Comparison of ENCODE assay signal across 8 cellular contexts in genomic region chr9:81737871-81738507, GRCh38. TPM values are rescaled to one million over a fixed set of nuclear protein-coding genes. Genes with fewer than 3 reads are reported as not detected.
DNase-seq lines count a peak whose midpoint lies in the region; ATAC-seq, FAIRE-seq and TF ChIP-seq lines count a peak whose summit lies in the region.

No MANE protein-coding gene starts in this region.

- intact Hi-C loops in endothelial cell of umbilical vein (cut with micrococcal nuclease): no loop called here

- CTCF ChIA-PET in endothelial cell of umbilical vein (lab: Charles Lee): no interaction called here

- peaks cover 3% of the 10 kb centered on the region for H3K4me1 ChIP-seq in endothelial cell of umbilical vein (ENCODE audit: control insufficient read depth, extremely low read depth, insufficient read depth, low read length)

- H3K27me3 ChIP-seq in MG63 (no peaks in the 10 kb centered on the region), endothelial cell of umbilical vein (ENCODE audit: control insufficient read depth in 2 of 2, insufficient read depth in 2 of 2, low read length in 2 of 2) (no peaks in the 10 kb centered on the region)

- TF ChIP-seq CTCF in endothelial cell of umbilical vein (IDR thresholded peaks at IDR 0.05; ENCODE audit: extremely low read depth in 1 of 2, insufficient read depth in 1 of 2, low read depth in 1 of 2, low read length in 2 of 2) (no peak), retinal pigment epithelial cell (conservative IDR thresholded peaks at IDR 0.05; ENCODE audit: low read depth, low read length) (no peak)

- ATAC-seq in GM18858 (IDR thresholded peaks at IDR 0.05; ENCODE audit: unreplicated experiment): peak; percentile 48

- no peaks in the 10 kb centered on the region for H3K79me2 ChIP-seq in endothelial cell of umbilical vein (ENCODE audit: control insufficient read depth, insufficient read depth, low read length)

- no peak overlapping the region for H3K27ac ChIP-seq in endothelial cell of umbilical vein (ENCODE audit: insufficient read depth, low read depth, low read length)

- H3K4me2 ChIP-seq in endothelial cell of umbilical vein (ENCODE audit: insufficient read depth, low read length): no peak overlapping the region

- H3K9ac ChIP-seq in endothelial cell of umbilical vein (replicated peaks; ENCODE audit: extremely low read depth, insufficient read depth, low read length): no peak overlapping the region

- peak overlapping the region; percentile 23 for H2AFZ ChIP-seq in endothelial cell of umbilical vein (ENCODE audit: low read depth, low read length)

- TF ChIP-seq POLR2A in endothelial cell of umbilical vein (IDR thresholded peaks at IDR 0.05; ENCODE audit: low read depth, low read length): no peak

- dilution Hi-C loops in endothelial cell of umbilical vein (cut with MboI; ENCODE audit: extremely low pct_ligation_motif_present, low sequenced_read_pairs): no loop called here

- no peaks in the 10 kb centered on the region for H3K9me1 ChIP-seq in endothelial cell of umbilical vein (replicated peaks; ENCODE audit: control insufficient read depth, extremely low read depth, insufficient read depth, low read length)

- H3K36me3 ChIP-seq in MG63: no peaks in the 10 kb centered on the region
- H3K36me3 ChIP-seq in endothelial cell of umbilical vein (ENCODE audit: control insufficient read depth in 2 of 2, extremely low read depth in 1 of 2, insufficient read depth in 2 of 2, low read length in 2 of 2): no peaks in the 10 kb centered on the region

- no peaks in the 10 kb centered on the region for H4K20me1 ChIP-seq in endothelial cell of umbilical vein (replicated peaks; ENCODE audit: control insufficient read depth, extremely low read depth, insufficient read depth, low read length)

- peak; percentile 57 for FAIRE-seq in endothelial cell of umbilical vein (lab: Jason Lieb, UNC)

- peak; percentile 77 for DNase-seq in MG63
- DNase-seq in endothelial cell of umbilical vein (ENCODE audit: low read depth, low spot score): no peak
- peak; percentile 48 for DNase-seq in retinal pigment epithelial cell (ENCODE audit: low read depth)
- no peak for DNase-seq in NCI-H1105 (lab: John Stamatoyannopoulos, UW)
- DNase-seq in cerebellum (ENCODE audit: low spot score): no peak
- no peak for DNase-seq in superior temporal gyrus (ENCODE audit: extremely low spot score)
- DNase-seq in T-helper 9 cell: no peak

- H3K9me3 ChIP-seq in MG63: no peaks in the 10 kb centered on the region
- H3K9me3 ChIP-seq in endothelial cell of umbilical vein (replicated peaks; ENCODE audit: control insufficient read depth, insufficient read depth, low read length): no peaks in the 10 kb centered on the region

- POLR2A ChIA-PET in endothelial cell of umbilical vein (lab: Charles Lee): no interaction called here

- BruUV-seq in endothelial cell of umbilical vein (replicated peaks; lab: Mats Ljungman, UMichigan): no TSS peak

- H3K4me3 ChIP-seq in MG63 (no peak overlapping the region), endothelial cell of umbilical vein (replicated peaks in 1 of 3; ENCODE audit: insufficient read depth in 1 of 3, low read depth in 1 of 3, low read length in 3 of 3) (no peak overlapping the region), retinal pigment epithelial cell (ENCODE audit: low read length) (no peak overlapping the region)

TF ChIP-seq in endothelial cell of umbilical vein, 7 proteins besides CTCF, POLR2A, EP300 and RAD21:
- TF ChIP-seq FOS (IDR thresholded peaks at IDR 0.05; ENCODE audit: borderline replicate concordance, insufficient read depth, low read length) (no peak), MAX (IDR thresholded peaks at IDR 0.05; ENCODE audit: insufficient read depth, insufficient read length) (no peak), GATA2 (IDR thresholded peaks at IDR 0.05; ENCODE audit: insufficient read depth, insufficient read length, low read depth, low read length) (no peak), POLR2AphosphoS5 (IDR thresholded peaks at IDR 0.05; ENCODE audit: insufficient read depth, low read depth, low read length) (no peak), EZH2 (IDR thresholded peaks at IDR 0.05; ENCODE audit: borderline replicate concordance, low read depth, low read length, severe bottlenecking) (no peak), JUN (IDR thresholded peaks at IDR 0.05; ENCODE audit: borderline replicate concordance, insufficient read depth, insufficient read length, low read depth) (no peak), MYC (IDR thresholded peaks at IDR 0.05; ENCODE audit: low read depth, low read length) (no peak)

RNA-seq across cellular contexts. Expression of gene TLE1, which starts 48.6 kb away (rescaled TPM):
- total RNA-seq in MG63 (2014; rRNA removed; shearing (Covaris generic); ENCODE audit: low replicate concordance): 4.3 and 6.1 TPM in 2 replicates
- 58.2 and 60.8 TPM in 2 replicates for total RNA-seq in endothelial cell of umbilical vein
- polyA plus RNA-seq in endothelial cell of umbilical vein: 54.6 and 55.0 TPM in 2 replicates
- polyA plus RNA-seq in endothelial cell of umbilical vein (2011; cell fraction: cytosol; rRNA removed): 50.4 and 55.6 TPM in 2 replicates
- polyA plus RNA-seq in endothelial cell of umbilical vein (2011; cell fraction: nucleus; rRNA removed): 67.2 and 67.7 TPM in 2 replicates
- polyA plus RNA-seq in endothelial cell of umbilical vein (2012): 46.0 and 50.3 TPM in 2 replicates
- polyA minus RNA-seq in endothelial cell of umbilical vein: 59.1 and 65.1 TPM in 2 replicates
- not detected for polyA minus RNA-seq in endothelial cell of umbilical vein (2011; cell fraction: cytosol; rRNA and poly(A)+ RNA removed)
- polyA minus RNA-seq in endothelial cell of umbilical vein (2011; cell fraction: nucleus; rRNA and poly(A)+ RNA removed): 57.3 and 57.5 TPM in 2 replicates
- 65.5 TPM for total RNA-seq in cerebellum

Comparison
In these comparisons a context has a peak if more than half of its experiments do, and no peak if none do; other contexts are left out.
1. DNase-seq: peak in MG63 (single experiment) and retinal pigment epithelial cell (single experiment); none in endothelial cell of umbilical vein (single experiment), NCI-H1105 (single experiment), cerebellum (single experiment), superior temporal gyrus (single experiment) and T-helper 9 cell (single experiment).